10 cellular contexts compared by ENCODE assay signal in genomic region chr9:109317979-109318671, GRCh38. TPM values are rescaled to one million over a fixed set of nuclear protein-coding genes. Genes with fewer than 3 reads are reported as not detected.
DNase-seq lines count a peak whose midpoint lies in the region; ATAC-seq and TF ChIP-seq lines count a peak whose summit lies in the region.
"Had no signal": no experiment of that assay in that cellular context is flagged by ENCODE, and none has a peak within 500 bp of the region (broad histone marks: within the 10 kb centered on the region; RNA-seq: fewer than 3 reads in every experiment).

No MANE protein-coding gene starts in this region.

- intact Hi-C loops in left ventricle myocardium inferior (cut with micrococcal nuclease) = no loop called here
- intact Hi-C loops in cardiac septum (cut with DNase I) = loop anchor here (5.0 kb wide), 1 partner anchor 126 kb away; no protein-coding TSS in a partner anchor
- intact Hi-C loops in ovary (cut with DNase I) = loop anchor here in 2 of 4 donors (5.0 to 10.0 kb wide), 4 partner anchors 66 to 423 kb away; no protein-coding TSS in a partner anchor

- H3K36me3 ChIP-seq in left ventricle myocardium inferior (no peaks in the 10 kb centered on the region), tibial nerve (no peaks in the 10 kb centered on the region), ovary (no peaks in the 10 kb centered on the region)

- POLR2A ChIA-PET in T-cell (lab: Charles Lee) = no interaction called here

- H3K9me3 ChIP-seq in left ventricle myocardium inferior (replicated peaks) (no peaks in the 10 kb centered on the region), iPS-18c (ENCODE audit: control insufficient read depth, insufficient read depth, low read length) (peaks cover 4% of the 10 kb centered on the region), tibial nerve (no peaks in the 10 kb centered on the region), ovary (no peaks in the 10 kb centered on the region)

- TF ChIP-seq EP300 in tibial nerve (IDR thresholded peaks at IDR 0.05) (no peak), ovary (IDR thresholded peaks at IDR 0.05) (no peak)

- 43 to 50% methylated on average over 13 of the region's 13 CpGs for WGBS in tibial nerve, 2 donors
- WGBS in ovary, 3 donors = 58 to 65% (median 60%) methylated on average over 13 of the region's 13 CpGs

- H3K27me3 ChIP-seq in left ventricle myocardium inferior (ENCODE audit: low read depth) = peaks cover 83% of the 10 kb centered on the region
- H3K27me3 ChIP-seq in tibial nerve = peaks cover 0 to 9% of the 10 kb centered on the region in 2 donors
- H3K27me3 ChIP-seq in ovary = no peaks in the 10 kb centered on the region

- CTCF ChIA-PET in T-cell (lab: Charles Lee) = no interaction called here

- H3K4me3 ChIP-seq in left ventricle myocardium inferior (peak overlapping the region; percentile 70), iPS-18c (ENCODE audit: insufficient read depth, low read depth, low read length) (peak overlapping the region; percentile 77; the same call in 1 of the 2 replicates), tibial nerve (peak overlapping the region in 2 of 4 donors; percentile 52 to 63), ovary (no peak overlapping the region)

- no peaks in the 10 kb centered on the region for H3K36me3 Mint-ChIP-seq in T-cell

- TF ChIP-seq POLR2A in tibial nerve (IDR thresholded peaks at IDR 0.05) (no peak), ovary (IDR thresholded peaks at IDR 0.05) (no peak)

- no peak for DNase-seq in left ventricle myocardium inferior
- DNase-seq in cardiac septum (ENCODE audit: low spot score) = no peak
- no peak for DNase-seq in T-cell
- no peak for DNase-seq in tibial nerve (ENCODE audit: low spot score in 2 of 2)
- DNase-seq in NCI-H446 treated with DMSO at 0.1 percent for 48 hours (lab: John Stamatoyannopoulos, UW) = no peak
- no peak for DNase-seq in ovary
- DNase-seq in effector CD4-positive, alpha-beta T cell = no peak
- DNase-seq: AML-193; stimulated activated naive CD8-positive, alpha-beta T cell treated with anti-CD3 and anti-CD28 coated beads, Interleukin-15, amount 100 ng/mL, for 72 hours had no signal

- no peak for ATAC-seq in T-cell (replicated peaks in 1 of 4)
- ATAC-seq: stimulated activated naive CD8-positive, alpha-beta T cell treated with anti-CD3 and anti-CD28 coated beads, Interleukin-15, amount 100 ng/mL, for 72 hours had no signal

- peaks cover 10 to 15% (median 13%) of the 10 kb centered on the region in 3 donors for H3K4me1 Mint-ChIP-seq in T-cell

- TF ChIP-seq CTCF in left ventricle myocardium inferior (IDR thresholded peaks at IDR 0.05; ENCODE audit: borderline replicate concordance) = no peak
- no peak for TF ChIP-seq CTCF in tibial nerve (IDR thresholded peaks at IDR 0.05)
- TF ChIP-seq CTCF in ovary (IDR thresholded peaks at IDR 0.05) = no peak

- no peaks in the 10 kb centered on the region for H3K9me3 Mint-ChIP-seq in T-cell
- H3K9me3 Mint-ChIP-seq: stimulated activated naive CD8-positive, alpha-beta T cell treated with anti-CD3 and anti-CD28 coated beads, Interleukin-15, amount 100 ng/mL, for 72 hours had no signal

- peaks cover 69 to 74% of the 10 kb centered on the region in 2 donors for H3K27me3 Mint-ChIP-seq in T-cell

- H3K4me3 Mint-ChIP-seq in T-cell = peak overlapping the region in 2 of 3 donors; percentile 21 to 76

- H3K4me1 ChIP-seq in left ventricle myocardium inferior (peaks cover 57% of the 10 kb centered on the region), tibial nerve (peaks cover 0 to 67% (median 30%) of the 10 kb centered on the region in 4 donors), ovary (ENCODE audit: insufficient read depth) (peaks cover 5% of the 10 kb centered on the region)

- no peak overlapping the region for H3K27ac Mint-ChIP-seq in T-cell

- H3K27ac ChIP-seq in left ventricle myocardium inferior (replicated peaks) = peak overlapping the region; percentile 83
- peak overlapping the region; percentile 71 to 92 (median 86) for H3K27ac ChIP-seq in tibial nerve
- peak overlapping the region in 1 of 2 donors; percentile 74 for H3K27ac ChIP-seq in ovary

RNA-seq across cellular contexts. Expression of gene EPB41L4B, which starts 2.7 kb away (rescaled TPM):
- total RNA-seq in left ventricle myocardium inferior (13.9 TPM), cardiac septum (1.5 TPM), T-cell (under 1 TPM in 3 of 5 donors, not detected in 2; 0.16 to 0.26 (median 0.16) TPM), tibial nerve (10 to 100 TPM; 14.7 to 28.0 (median 19.1) TPM), ovary (10 to 100 TPM; 12.5 to 34.3 (median 15.1) TPM)
- polyA plus RNA-seq in ovary = 10 to 100 TPM in 1 of 2 donors, 1 to 10 TPM in 1; 8.3 to 14.0 TPM
